14 cellular contexts compared by ENCODE assay signal in genomic region chr9:127874301-127875216, GRCh38. TPM values are rescaled to one million over a fixed set of nuclear protein-coding genes. Genes with fewer than 3 reads are reported as not detected.
DNase-seq lines count a peak whose midpoint lies in the region; ATAC-seq and TF ChIP-seq lines count a peak whose summit lies in the region.
"Had no signal": no experiment of that assay in that cellular context is flagged by ENCODE, and none has a peak within 500 bp of the region (broad histone marks: within the 10 kb centered on the region; RNA-seq: fewer than 3 reads in every experiment).

No MANE protein-coding gene starts in this region.

- H3K36me3 Mint-ChIP-seq in stimulated activated memory B cell treated with anti-CD40 and anti-IgM and Interleukin-4, amounts not matched to agents 10 μg/mL and 1 μg/mL and 100 μg/mL, for 72 hours, result no peaks in the 10 kb centered on the region
- H3K36me3 Mint-ChIP-seq in activated CD4-positive, alpha-beta memory T cell treated with anti-CD3 and anti-CD28 coated beads, Interleukin-2, amount 10 ng/mL, durations not matched to agents 7 days and 5 days (ENCODE audit: low read depth), result peaks cover 4% of the 10 kb centered on the region
- H3K36me3 Mint-ChIP-seq: activated naive CD8-positive, alpha-beta T cell had no signal

- TF ChIP-seq CTCF in cardiac muscle cell (IDR thresholded peaks at IDR 0.05; ENCODE audit: low read depth, low read length) (no peak), ovary (IDR thresholded peaks at IDR 0.05) (no peak)

- ATAC-seq in Right ventricle myocardium inferior (peak; percentile 0), GM19324 (IDR thresholded peaks at IDR 0.05; ENCODE audit: low FRiP score, unreplicated experiment) (no peak), HG03521 (IDR thresholded peaks at IDR 0.05; ENCODE audit: unreplicated experiment) (no peak)
- no peak for ATAC-seq in stimulated activated memory B cell treated with anti-CD40 and anti-IgM and Interleukin-4, amounts not matched to agents 10 μg/mL and 1 μg/mL and 100 μg/mL, for 72 hours
- ATAC-seq: activated CD8-positive, alpha-beta memory T cell treated with anti-CD3 and anti-CD28 coated beads, Interleukin-2, amount 10 ng/mL, durations not matched to agents 7 days and 5 days; GM12878 had no signal

- no peak overlapping the region for H3K4me3 Mint-ChIP-seq in stimulated activated memory B cell treated with anti-CD40 and anti-IgM and Interleukin-4, amounts not matched to agents 10 μg/mL and 1 μg/mL and 100 μg/mL, for 72 hours
- no peak overlapping the region for H3K4me3 Mint-ChIP-seq in activated CD4-positive, alpha-beta memory T cell treated with anti-CD3 and anti-CD28 coated beads, Interleukin-2, amount 10 ng/mL, durations not matched to agents 7 days and 5 days
- H3K4me3 Mint-ChIP-seq: activated CD8-positive, alpha-beta memory T cell treated with anti-CD3 and anti-CD28 coated beads, Interleukin-2, amount 10 ng/mL, durations not matched to agents 7 days and 5 days; activated naive CD8-positive, alpha-beta T cell had no signal

- no peak overlapping the region for H3K27ac Mint-ChIP-seq in stimulated activated memory B cell treated with anti-CD40 and anti-IgM and Interleukin-4, amounts not matched to agents 10 μg/mL and 1 μg/mL and 100 μg/mL, for 72 hours
- no peak overlapping the region for H3K27ac Mint-ChIP-seq in activated CD4-positive, alpha-beta memory T cell treated with anti-CD3 and anti-CD28 coated beads, Interleukin-2, amount 10 ng/mL, durations not matched to agents 7 days and 5 days
- H3K27ac Mint-ChIP-seq: activated CD8-positive, alpha-beta memory T cell treated with anti-CD3 and anti-CD28 coated beads, Interleukin-2, amount 10 ng/mL, durations not matched to agents 7 days and 5 days; activated naive CD8-positive, alpha-beta T cell had no signal

- TF ChIP-seq EP300 in ovary (IDR thresholded peaks at IDR 0.05), result no peak

- 69 to 79% (median 77%) methylated on average over 19 of the region's 19 CpGs for WGBS in ovary, 3 donors

- peaks cover 17% of the 10 kb centered on the region for H3K4me1 Mint-ChIP-seq in stimulated activated memory B cell treated with anti-CD40 and anti-IgM and Interleukin-4, amounts not matched to agents 10 μg/mL and 1 μg/mL and 100 μg/mL, for 72 hours
- peaks cover 2% of the 10 kb centered on the region for H3K4me1 Mint-ChIP-seq in activated CD4-positive, alpha-beta memory T cell treated with anti-CD3 and anti-CD28 coated beads, Interleukin-2, amount 10 ng/mL, durations not matched to agents 7 days and 5 days

- H3K27me3 ChIP-seq in cardiac muscle cell, result no peaks in the 10 kb centered on the region
- H3K27me3 ChIP-seq in ovary, result no peaks in the 10 kb centered on the region

- TF ChIP-seq POLR2A in ovary (IDR thresholded peaks at IDR 0.05), result no peak

- no peaks in the 10 kb centered on the region for H3K9me3 ChIP-seq in cardiac muscle cell (ENCODE audit: low read depth)
- H3K9me3 ChIP-seq in ovary, result no peaks in the 10 kb centered on the region

- no peaks in the 10 kb centered on the region for H3K9me3 Mint-ChIP-seq in stimulated activated memory B cell treated with anti-CD40 and anti-IgM and Interleukin-4, amounts not matched to agents 10 μg/mL and 1 μg/mL and 100 μg/mL, for 72 hours
- no peaks in the 10 kb centered on the region for H3K9me3 Mint-ChIP-seq in activated CD4-positive, alpha-beta memory T cell treated with anti-CD3 and anti-CD28 coated beads, Interleukin-2, amount 10 ng/mL, durations not matched to agents 7 days and 5 days

- POLR2A ChIA-PET in activated CD4-positive, alpha-beta memory T cell treated with anti-CD3 and anti-CD28 coated beads, Interleukin-2, amount 10 ng/mL, durations not matched to agents 7 days and 5 days (lab: Charles Lee), result interaction anchor here (1.1 kb wide), 1 partner anchor 11 kb away, joined by 3 read pairs; no protein-coding TSS in a partner anchor

- peak overlapping the region; percentile 66 for H3K27ac ChIP-seq in cardiac muscle cell
- H3K27ac ChIP-seq in ovary, result peak overlapping the region; percentile 67 to 72

- CTCF ChIA-PET in activated CD4-positive, alpha-beta memory T cell treated with anti-CD3 and anti-CD28 coated beads, Interleukin-2, amount 10 ng/mL, durations not matched to agents 7 days and 5 days (lab: Charles Lee), result interaction anchor here (0.8 to 5.9 kb wide), 3 partner anchors 7 to 140 kb away, joined by 3 to 49 read pairs (median 5); partner anchors contain the start of gene TOR2A

- H3K4me3 ChIP-seq in cardiac muscle cell (no peak overlapping the region), ovary (no peak overlapping the region)
- H3K4me3 ChIP-seq: GM12878 had no signal

- H3K36me3 ChIP-seq in cardiac muscle cell (no peaks in the 10 kb centered on the region), ovary (no peaks in the 10 kb centered on the region)

- no peak for DNase-seq in Right ventricle myocardium inferior (ENCODE audit: missing footprints)
- no peak for DNase-seq in cardiac septum (ENCODE audit: low spot score)
- DNase-seq in cardiac muscle cell (ENCODE audit: low read depth in 1 of 2, low spot score in 1 of 2), result no peak
- peak in 4 of 5 donors; percentile 40 to 66 (median 59) for DNase-seq in ovary
- DNase-seq in activated CD4-positive, alpha-beta memory T cell treated with anti-CD3 and anti-CD28 coated beads, Interleukin-2, amount 10 ng/mL, durations not matched to agents 7 days and 5 days, result no peak
- DNase-seq: activated CD8-positive, alpha-beta memory T cell treated with anti-CD3 and anti-CD28 coated beads, Interleukin-2, amount 10 ng/mL, durations not matched to agents 7 days and 5 days; DMS153; NCI-H2171 treated with DMSO at 0.1 percent for 48 hours; OCI-M1 had no signal

- H3K27me3 Mint-ChIP-seq in stimulated activated memory B cell treated with anti-CD40 and anti-IgM and Interleukin-4, amounts not matched to agents 10 μg/mL and 1 μg/mL and 100 μg/mL, for 72 hours, result peaks cover 14% of the 10 kb centered on the region
- H3K27me3 Mint-ChIP-seq in activated CD4-positive, alpha-beta memory T cell treated with anti-CD3 and anti-CD28 coated beads, Interleukin-2, amount 10 ng/mL, durations not matched to agents 7 days and 5 days, result no peaks in the 10 kb centered on the region
- H3K27me3 Mint-ChIP-seq: activated naive CD8-positive, alpha-beta T cell had no signal

- H3K4me1 ChIP-seq in cardiac muscle cell (ENCODE audit: low read depth) (peaks cover 35% of the 10 kb centered on the region), ovary (ENCODE audit: insufficient read depth) (peaks cover 30% of the 10 kb centered on the region)

- intact Hi-C loops in Right ventricle myocardium inferior (cut with DNase I), result loop anchor here (5.0 kb wide), 1 partner anchor 43 kb away; the partner anchor contains the start of gene ST6GALNAC4
- intact Hi-C loops in cardiac septum (cut with DNase I), result loop anchor here (5.0 kb wide), 2 partner anchors 43 to 137 kb away; partner anchors contain the start of genes ST6GALNAC4 and TOR2A
- intact Hi-C loops in ovary (cut with DNase I), result loop anchor here in 1 of 4 donors (5.0 kb wide), 1 partner anchor 137 kb away; the partner anchor contains the start of gene TOR2A

RNA-seq across cellular contexts. Expression of gene AK1, which starts 2.9 kb away (rescaled TPM):
- total RNA-seq in Right ventricle myocardium inferior (880 TPM), cardiac septum (484 TPM), cardiac muscle cell (174 and 175 TPM in 2 replicates), ovary (100 to 1,000 TPM in 6 of 7 donors, 10 to 100 TPM in 1; 30.9 to 174 (median 151) TPM)
- polyA plus RNA-seq in cardiac muscle cell (346 and 413 TPM in 2 replicates), ovary (10 to 100 TPM; 37.7 to 87.4 TPM)
- total RNA-seq in activated CD4-positive, alpha-beta memory T cell treated with anti-CD3 and anti-CD28 coated beads, Interleukin-2, amount 10 ng/mL, durations not matched to agents 7 days and 5 days, result 10 to 100 TPM; 80.9 to 81.9 TPM

RNA-seq across cellular contexts. Expression of gene ENG, which starts 20.1 kb away (rescaled TPM):
- total RNA-seq in Right ventricle myocardium inferior (131 TPM), cardiac septum (244 TPM), cardiac muscle cell (6.9 and 15.8 TPM in 2 replicates), ovary (100 to 1,000 TPM in 5 of 7 donors, 10 to 100 TPM in 2; 59.7 to 298 (median 217) TPM)
- polyA plus RNA-seq in cardiac muscle cell (12.6 and 35.4 TPM in 2 replicates), ovary (100 to 1,000 TPM in 1 of 2 donors, 10 to 100 TPM in 1; 54.7 to 191 TPM)
- total RNA-seq in activated CD4-positive, alpha-beta memory T cell treated with anti-CD3 and anti-CD28 coated beads, Interleukin-2, amount 10 ng/mL, durations not matched to agents 7 days and 5 days, result 10 to 100 TPM; 13.1 to 14.1 TPM

RNA-seq across cellular contexts. Expression of gene ST6GALNAC6, which starts 24.8 kb away (rescaled TPM):
- total RNA-seq in Right ventricle myocardium inferior (43.3 TPM), cardiac septum (49.4 TPM), cardiac muscle cell (49.4 and 73.4 TPM in 2 replicates), ovary (100 to 1,000 TPM in 5 of 7 donors, 10 to 100 TPM in 2; 58.5 to 141 (median 111) TPM)
- polyA plus RNA-seq in cardiac muscle cell (53.0 and 85.2 TPM in 2 replicates), ovary (100 to 1,000 TPM in 1 of 2 donors, 10 to 100 TPM in 1; 52.5 to 145 TPM)
- 100 to 1,000 TPM; 141 to 146 TPM for total RNA-seq in activated CD4-positive, alpha-beta memory T cell treated with anti-CD3 and anti-CD28 coated beads, Interleukin-2, amount 10 ng/mL, durations not matched to agents 7 days and 5 days

RNA-seq across cellular contexts. Expression of gene ST6GALNAC4, which starts 42.3 kb away (rescaled TPM):
- total RNA-seq in Right ventricle myocardium inferior (21.9 TPM), cardiac septum (48.1 TPM), cardiac muscle cell (66.2 and 119 TPM in 2 replicates), ovary (10 to 100 TPM; 29.5 to 58.4 (median 46.4) TPM)
- polyA plus RNA-seq in cardiac muscle cell (48.8 and 71.4 TPM in 2 replicates), ovary (10 to 100 TPM in 1 of 2 donors, 1 to 10 TPM in 1; 2.2 to 34.0 TPM)
- total RNA-seq in activated CD4-positive, alpha-beta memory T cell treated with anti-CD3 and anti-CD28 coated beads, Interleukin-2, amount 10 ng/mL, durations not matched to agents 7 days and 5 days, result 10 to 100 TPM; 19.4 to 21.5 TPM

RNA-seq across cellular contexts. Expression of gene PIP5KL1, which starts 56.0 kb away (rescaled TPM):
- total RNA-seq in Right ventricle myocardium inferior (not detected), cardiac septum (0.57 TPM), cardiac muscle cell (0.89 and 1.7 TPM in 2 replicates), ovary (1 to 10 TPM in 6 of 7 donors, under 1 TPM in 1; 0.48 to 4.0 (median 2.0) TPM)
- polyA plus RNA-seq in cardiac muscle cell (3.4 and 3.5 TPM in 2 replicates), ovary (under 1 TPM; 0.10 to 0.35 TPM)
- total RNA-seq in activated CD4-positive, alpha-beta memory T cell treated with anti-CD3 and anti-CD28 coated beads, Interleukin-2, amount 10 ng/mL, durations not matched to agents 7 days and 5 days, result 1 to 10 TPM; 1.5 to 1.9 TPM

Comparison
In these comparisons a context has a peak if more than half of its experiments do, and no peak if none do; other contexts are left out.
1. DNase-seq: peak in ovary (4 of 5); none in Right ventricle myocardium inferior (single experiment), cardiac septum (single experiment), cardiac muscle cell (0 of 2) and activated CD4-positive, alpha-beta memory T cell treated with anti-CD3 and anti-CD28 coated beads, Interleukin-2, amount 10 ng/mL, durations not matched to agents 7 days and 5 days (single experiment).